ENCODE assay signal across 13 cellular contexts in the genomic region with DNA sequence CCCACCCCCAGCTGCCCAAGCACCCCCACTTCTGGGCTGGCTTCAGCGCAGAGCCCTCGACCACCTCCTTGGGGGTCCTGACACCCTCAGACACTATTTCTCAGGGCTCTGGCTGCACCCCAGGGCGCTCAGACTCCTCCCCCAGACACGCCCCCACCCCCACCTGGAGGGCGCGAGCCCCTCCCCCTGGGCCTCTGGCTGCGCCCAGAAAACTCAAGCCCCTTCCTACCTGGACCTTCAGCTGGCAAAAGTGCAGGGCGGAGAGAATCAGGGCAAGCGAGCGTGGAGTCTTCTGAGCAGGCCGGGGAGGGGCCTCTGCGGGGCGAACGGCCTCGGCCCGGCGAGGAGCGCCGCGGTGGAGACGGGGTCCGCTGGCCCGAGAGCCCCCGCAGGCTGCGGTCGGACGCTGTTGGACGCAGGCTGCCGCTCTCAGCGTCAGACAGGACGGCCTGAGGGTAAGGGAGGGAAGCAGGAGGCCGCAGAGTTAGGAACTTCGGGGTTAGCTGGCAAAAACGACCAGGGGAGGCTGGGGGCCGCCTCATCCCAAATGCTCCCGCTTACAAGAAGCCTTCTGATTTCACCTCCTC. TPM values are rescaled to one million over a fixed set of nuclear protein-coding genes. Genes with fewer than 3 reads are reported as not detected.
DNase-seq lines count a peak whose midpoint lies in the region; ATAC-seq and TF ChIP-seq lines count a peak whose summit lies in the region.
"Had no signal": no experiment of that assay in that cellular context is flagged by ENCODE, and none has a peak within 500 bp of the region (broad histone marks: within the 10 kb centered on the region; RNA-seq: fewer than 3 reads in every experiment).

No MANE protein-coding gene starts in this region.

- H3K27ac ChIP-seq in mesenchymal stem cell (ENCODE audit: low read length, poor library complexity, severe bottlenecking) (no peak overlapping the region), upper lobe of right lung (no peak overlapping the region)

- no peak overlapping the region for H3K23ac ChIP-seq in mesenchymal stem cell (ENCODE audit: low read length in 2 of 2)

- no peak overlapping the region for H3K9ac ChIP-seq in mesenchymal stem cell (ENCODE audit: low read length)

- no peak overlapping the region for H3K4me2 ChIP-seq in mesenchymal stem cell (ENCODE audit: low read length, poor library complexity, severe bottlenecking)

- peak; percentile 1 for ATAC-seq in upper lobe of right lung
- ATAC-seq in GM18861 (IDR thresholded peaks at IDR 0.05; ENCODE audit: unreplicated experiment): no peak
- ATAC-seq: activated naive CD4-positive, alpha-beta T cell treated with anti-CD3 and anti-CD28 coated beads, Interleukin-2, amount 50 U/mL, for 72 hours; naive thymus-derived CD4-positive, alpha-beta T cell had no signal

- H2BK15ac ChIP-seq in mesenchymal stem cell (ENCODE audit: low read depth, poor library complexity, severe bottlenecking): no peak overlapping the region

- peak overlapping the region; percentile 38 for H4K8ac ChIP-seq in mesenchymal stem cell (ENCODE audit: low read length)

- H3K4me1 ChIP-seq in mesenchymal stem cell (ENCODE audit: control insufficient read depth, insufficient read depth, low read depth, low read length): peaks cover 2% of the 10 kb centered on the region
- H3K4me1 ChIP-seq in upper lobe of right lung: no peaks in the 10 kb centered on the region

- H3K14ac ChIP-seq in mesenchymal stem cell (ENCODE audit: low read length in 2 of 2): no peak overlapping the region

- intact Hi-C loops in upper lobe of right lung (cut with DNase I): no loop called here

- peak; percentile 4 for DNase-seq in activated gamma-delta T cell treated with Interleukin-2 at 50 U/mL for 16 hours
- DNase-seq in activated gamma-delta T cell (lab: John Stamatoyannopoulos, UW): no peak
- DNase-seq in ecto neural progenitor cell (ENCODE audit: low spot score): peak; percentile 63
- DNase-seq in mesenchymal stem cell: no peak
- peak; percentile 66 for DNase-seq in upper lobe of right lung
- DNase-seq in NK-92 (lab: John Stamatoyannopoulos, UW; ENCODE audit: unreplicated experiment): no peak
- DNase-seq in NCI-H2171 treated with DMSO at 0.1 percent for 48 hours (lab: John Stamatoyannopoulos, UW): no peak
- DNase-seq: IMR-90, NCI-H187, NCI-H82 had no signal

- H2AK5ac ChIP-seq in mesenchymal stem cell (ENCODE audit: low read length, severe bottlenecking): no peak overlapping the region

- no peak overlapping the region for H2BK120ac ChIP-seq in mesenchymal stem cell (ENCODE audit: low read depth, low read length)

- H3K9me3 ChIP-seq in mesenchymal stem cell (ENCODE audit: control insufficient read depth, low read length) (no peaks in the 10 kb centered on the region), upper lobe of right lung (no peaks in the 10 kb centered on the region)

- H3K4ac ChIP-seq in mesenchymal stem cell (ENCODE audit: low read depth in 1 of 2, low read length in 2 of 2): no peak overlapping the region

- no peak for TF ChIP-seq CTCF in upper lobe of right lung (IDR thresholded peaks at IDR 0.05)

- peaks cover 41% of the 10 kb centered on the region for H3K79me1 ChIP-seq in mesenchymal stem cell (replicated peaks; ENCODE audit: low read length, poor library complexity, severe bottlenecking)

- no peak overlapping the region for H2BK5ac ChIP-seq in mesenchymal stem cell (ENCODE audit: low read depth, low read length, poor library complexity, severe bottlenecking)

- H3K27me3 ChIP-seq in mesenchymal stem cell (ENCODE audit: control insufficient read depth in 1 of 2, insufficient read depth in 1 of 2, low read length in 2 of 2): no peaks in the 10 kb centered on the region
- H3K27me3 ChIP-seq in upper lobe of right lung: no peaks in the 10 kb centered on the region

- 97% methylated on average over 36 of the region's 36 CpGs for WGBS in mesenchymal stem cell

- peak overlapping the region in 1 of 2 experiments; percentile 20 for H3K4me3 ChIP-seq in mesenchymal stem cell (ENCODE audit: insufficient read depth in 1 of 2, low read depth in 1 of 2, low read length in 2 of 2)
- H3K4me3 ChIP-seq in upper lobe of right lung: no peak overlapping the region

- H4K91ac ChIP-seq in mesenchymal stem cell (ENCODE audit: low read length): no peak overlapping the region

- no peak overlapping the region for H2BK12ac ChIP-seq in mesenchymal stem cell (ENCODE audit: low read length in 2 of 2)

- no peak overlapping the region for H3K18ac ChIP-seq in mesenchymal stem cell (ENCODE audit: low read depth in 1 of 2, low read length in 2 of 2)

- H2AFZ ChIP-seq in mesenchymal stem cell (ENCODE audit: low read depth, low read length): no peak overlapping the region

- H3K36me3 ChIP-seq in mesenchymal stem cell (ENCODE audit: control insufficient read depth in 1 of 2, insufficient read depth in 2 of 2, low read depth in 1 of 2, low read length in 2 of 2) (peaks cover 68 to 74% of the 10 kb centered on the region in 2 experiments), upper lobe of right lung (peaks cover 86% of the 10 kb centered on the region)

RNA-seq across cellular contexts. Expression of a gene that starts 17.4 kb away (rescaled TPM):
- polyA plus RNA-seq in mesenchymal stem cell (2013, experiment 1 of 2): 17.1 TPM
- polyA plus RNA-seq in mesenchymal stem cell (2013, experiment 2 of 2): 15.7 TPM
- total RNA-seq in upper lobe of right lung: 31.2 TPM

RNA-seq across cellular contexts. Expression of a gene that starts 36.0 kb away (rescaled TPM):
- polyA plus RNA-seq in mesenchymal stem cell (2013, experiment 1 of 2): not detected
- not detected for polyA plus RNA-seq in mesenchymal stem cell (2013, experiment 2 of 2)
- total RNA-seq in upper lobe of right lung: 6,622 TPM
- polyA plus RNA-seq: IMR-90; naive thymus-derived CD4-positive, alpha-beta T cell had no signal

Comparison
In these comparisons a context has a peak if more than half of its experiments do, and no peak if none do; other contexts are left out.
1. DNase-seq: peak in activated gamma-delta T cell treated with Interleukin-2 at 50 U/mL for 16 hours (single experiment), ecto neural progenitor cell (single experiment) and upper lobe of right lung (single experiment); none in activated gamma-delta T cell (single experiment), mesenchymal stem cell (single experiment), NK-92 (single experiment) and NCI-H2171 treated with DMSO at 0.1 percent for 48 hours (single experiment).